Comparison of ENCODE assay signal across 8 cellular contexts in genomic region chr16:28309811-28310311, GRCh38. TPM values are rescaled to one million over a fixed set of nuclear protein-coding genes. Genes with fewer than 3 reads are reported as not detected.
DNase-seq lines count a peak whose midpoint lies in the region; ATAC-seq lines count a peak whose summit lies in the region.
"Had no signal": no experiment of that assay in that cellular context is flagged by ENCODE, and none has a peak within 500 bp of the region (broad histone marks: within the 10 kb centered on the region; RNA-seq: fewer than 3 reads in every experiment).

No MANE protein-coding gene starts in this region.

- H3K4me2 ChIP-seq in mesendoderm (ENCODE audit: low read length), result no peak overlapping the region

- H2BK15ac ChIP-seq in mesendoderm (replicated peaks; ENCODE audit: low read depth), result no peak overlapping the region

- H3K79me1 ChIP-seq in mesendoderm (ENCODE audit: low read length), result peaks cover 6% of the 10 kb centered on the region

- H3K4me3 Mint-ChIP-seq in activated T-cell treated with anti-CD3 and anti-CD28 coated beads, Interleukin-2, amount 50 U/mL, for 72 hours, result peak overlapping the region; percentile 69 to 73
- peak overlapping the region; percentile 20 to 82 (median 76) for H3K4me3 Mint-ChIP-seq in naive thymus-derived CD8-positive, alpha-beta T cell

- no peaks in the 10 kb centered on the region for H3K36me3 ChIP-seq in mesendoderm (ENCODE audit: control insufficient read depth, insufficient read depth, low read length)

- H3K4me3 ChIP-seq in mesendoderm (ENCODE audit: low read length), result no peak overlapping the region

- no peaks in the 10 kb centered on the region for H3K27me3 Mint-ChIP-seq in activated T-cell treated with anti-CD3 and anti-CD28 coated beads, Interleukin-2, amount 50 U/mL, for 72 hours (ENCODE audit: low read depth)
- no peaks in the 10 kb centered on the region for H3K27me3 Mint-ChIP-seq in naive thymus-derived CD8-positive, alpha-beta T cell

- peaks cover 49% of the 10 kb centered on the region for H3K4me1 Mint-ChIP-seq in activated T-cell treated with anti-CD3 and anti-CD28 coated beads, Interleukin-2, amount 50 U/mL, for 72 hours (ENCODE audit: low read depth)
- peaks cover 43 to 87% (median 77%) of the 10 kb centered on the region in 4 donors for H3K4me1 Mint-ChIP-seq in naive thymus-derived CD8-positive, alpha-beta T cell

- no peaks in the 10 kb centered on the region for H3K4me1 ChIP-seq in mesendoderm (ENCODE audit: control insufficient read depth, low read depth, low read length)

- H3K9ac ChIP-seq in mesendoderm (ENCODE audit: low read length), result no peak overlapping the region

- no peak overlapping the region for H3K27ac ChIP-seq in mesendoderm (ENCODE audit: low read depth, low read length)

- ATAC-seq in activated T-cell treated with anti-CD3 and anti-CD28 coated beads, Interleukin-2, amount 50 U/mL, for 72 hours (replicated peaks in 1 of 2), result peak; percentile 92
- ATAC-seq in naive thymus-derived CD8-positive, alpha-beta T cell, result peak; percentile 90 to 91
- no peak for ATAC-seq in GM18909 (IDR thresholded peaks at IDR 0.05; ENCODE audit: poor library complexity, unreplicated experiment)

- H3K18ac ChIP-seq in mesendoderm (ENCODE audit: low read length), result no peak overlapping the region

- H3K27me3 ChIP-seq in mesendoderm (ENCODE audit: insufficient read depth, low read length, poor library complexity), result no peaks in the 10 kb centered on the region

- no peak overlapping the region for H3K4ac ChIP-seq in mesendoderm (ENCODE audit: low read depth, low read length)

- no peak overlapping the region for H2BK5ac ChIP-seq in mesendoderm (ENCODE audit: low read length)

- peak overlapping the region; percentile 66 for H3K27ac Mint-ChIP-seq in activated T-cell treated with anti-CD3 and anti-CD28 coated beads, Interleukin-2, amount 50 U/mL, for 72 hours
- peak overlapping the region; percentile 95 to 99 (median 98) for H3K27ac Mint-ChIP-seq in naive thymus-derived CD8-positive, alpha-beta T cell

- no peaks in the 10 kb centered on the region for H3K9me3 Mint-ChIP-seq in activated T-cell treated with anti-CD3 and anti-CD28 coated beads, Interleukin-2, amount 50 U/mL, for 72 hours
- H3K9me3 Mint-ChIP-seq in naive thymus-derived CD8-positive, alpha-beta T cell, result no peaks in the 10 kb centered on the region

- no peak overlapping the region for H4K8ac ChIP-seq in mesendoderm (ENCODE audit: low read depth, low read length)

- no CpG with 5 or more reads among the region's 20 CpGs for WGBS in mesendoderm (ENCODE audit: extremely low coverage, insufficient coverage, low lambda C conversion rate)

- no peak overlapping the region for H2AK5ac ChIP-seq in mesendoderm (ENCODE audit: low read length)

- H3K56ac ChIP-seq in mesendoderm (ENCODE audit: low read length), result no peak overlapping the region

- POLR2A ChIA-PET in naive thymus-derived CD8-positive, alpha-beta T cell (lab: Charles Lee), result interaction anchor here (1.0 to 31.4 kb wide), 6 partner anchors 9 to 184 kb away, joined by 3 to 888 read pairs (median 4); partner anchors contain the start of genes APOBR and SBK1

- peak; percentile 27 to 97 (median 66) for DNase-seq in T-helper 2 cell
- peak; percentile 85 to 91 for DNase-seq in activated T-cell treated with anti-CD3 and anti-CD28 coated beads, Interleukin-2, amount 50 U/mL, for 72 hours
- DNase-seq in naive thymus-derived CD8-positive, alpha-beta T cell, result peak; percentile 72 to 96 (median 90)
- DNase-seq in stimulated activated naive CD4-positive, alpha-beta T cell treated with Interleukin-2 at 50 U/mL for 16 hours (lab: John Stamatoyannopoulos, UW), result peak; percentile 87
- no peak for DNase-seq in mesendoderm
- DNase-seq in GM03348 (ENCODE audit: low spot score), result no peak
- DNase-seq: NCI-H2107 had no signal

- peaks cover 0 to 2% of the 10 kb centered on the region in 2 donors for H3K36me3 Mint-ChIP-seq in activated T-cell treated with anti-CD3 and anti-CD28 coated beads, Interleukin-2, amount 50 U/mL, for 72 hours (ENCODE audit: insufficient read depth in 2 of 2)
- peaks cover 0 to 14% (median 5%) of the 10 kb centered on the region in 3 donors for H3K36me3 Mint-ChIP-seq in naive thymus-derived CD8-positive, alpha-beta T cell

- H3K79me2 ChIP-seq in mesendoderm (ENCODE audit: control insufficient read depth, insufficient read depth, low read length), result peaks cover 2% of the 10 kb centered on the region

- no peak overlapping the region for H2BK120ac ChIP-seq in mesendoderm (ENCODE audit: low read depth, low read length)

- H4K5ac ChIP-seq in mesendoderm (ENCODE audit: low read length), result no peak overlapping the region

- H3K23ac ChIP-seq in mesendoderm (ENCODE audit: low read length), result no peak overlapping the region

RNA-seq across cellular contexts. Expression of gene SBK1, which starts 17.5 kb away (rescaled TPM):
- 1 to 10 TPM; 6.2 to 7.0 TPM for total RNA-seq in activated T-cell treated with anti-CD3 and anti-CD28 coated beads, Interleukin-2, amount 50 U/mL, for 72 hours
- total RNA-seq in naive thymus-derived CD8-positive, alpha-beta T cell, result 10 to 100 TPM; 20.6 to 21.3 TPM
- polyA plus RNA-seq in naive thymus-derived CD8-positive, alpha-beta T cell, result 10 to 100 TPM in 1 of 3 donors, 1 to 10 TPM in 2; 5.7 to 19.9 (median 7.4) TPM
- 43.5 TPM for polyA plus RNA-seq in mesendoderm (2013, experiment 1 of 2)
- 44.5 TPM for polyA plus RNA-seq in mesendoderm (2013, experiment 2 of 2)

RNA-seq across cellular contexts. Expression of gene NPIPB6, which starts 53.4 kb away (rescaled TPM):
- 1 to 10 TPM; 2.9 to 3.9 TPM for total RNA-seq in activated T-cell treated with anti-CD3 and anti-CD28 coated beads, Interleukin-2, amount 50 U/mL, for 72 hours
- 1 to 10 TPM; 6.1 to 6.9 TPM for total RNA-seq in naive thymus-derived CD8-positive, alpha-beta T cell
- polyA plus RNA-seq in naive thymus-derived CD8-positive, alpha-beta T cell, result under 1 TPM in 1 of 3 donors, not detected in 2; 0.35 TPM
- polyA plus RNA-seq in mesendoderm (2013, experiment 1 of 2), result 0.18 TPM
- polyA plus RNA-seq in mesendoderm (2013, experiment 2 of 2), result 0.13 TPM

Comparison
In these comparisons a context has a peak if more than half of its experiments do, and no peak if none do; other contexts are left out.
1. DNase-seq: peak in T-helper 2 cell (5 of 5), activated T-cell treated with anti-CD3 and anti-CD28 coated beads, Interleukin-2, amount 50 U/mL, for 72 hours (2 of 2), naive thymus-derived CD8-positive, alpha-beta T cell (10 of 10) and stimulated activated naive CD4-positive, alpha-beta T cell treated with Interleukin-2 at 50 U/mL for 16 hours (single experiment); none in mesendoderm (single experiment) and GM03348 (single experiment).